Comparison of ENCODE assay signal across 9 cellular contexts in genomic region chr20:33672426-33673114, GRCh38. TPM values are rescaled to one million over a fixed set of nuclear protein-coding genes. Genes with fewer than 3 reads are reported as not detected.
DNase-seq lines count a peak whose midpoint lies in the region; ATAC-seq and TF ChIP-seq lines count a peak whose summit lies in the region.
"Had no signal": no experiment of that assay in that cellular context is flagged by ENCODE, and none has a peak within 500 bp of the region (broad histone marks: within the 10 kb centered on the region; RNA-seq: fewer than 3 reads in every experiment).

No MANE protein-coding gene starts in this region.

- peaks cover 54% of the 10 kb centered on the region for H3K36me3 ChIP-seq in HAP-1 (replicated peaks)
- H3K36me3 ChIP-seq in MG63, result peaks cover 19% of the 10 kb centered on the region

- H3K9me3 Mint-ChIP-seq in activated T-helper 17 cell treated with anti-CD3 and anti-CD28 coated beads, Interleukin-2, amount 50 U/mL, for 72 hours, result no peaks in the 10 kb centered on the region
- H3K9me3 Mint-ChIP-seq in mesothelial cell of epicardium, result no peaks in the 10 kb centered on the region

- H3K27me3 ChIP-seq in HAP-1 (ENCODE audit: low read depth) (no peaks in the 10 kb centered on the region), MG63 (no peaks in the 10 kb centered on the region)

- TF ChIP-seq CTCF in mesothelial cell of epicardium (IDR thresholded peaks at IDR 0.05; ENCODE audit: unreplicated experiment), result no peak
- TF ChIP-seq CTCF in GM20000 (IDR thresholded peaks at IDR 0.05; ENCODE audit: extremely low read depth, missing control alignments), result no peak

- H3K36me3 Mint-ChIP-seq in activated T-helper 17 cell treated with anti-CD3 and anti-CD28 coated beads, Interleukin-2, amount 50 U/mL, for 72 hours (ENCODE audit: low read depth), result peaks cover 12% of the 10 kb centered on the region
- peaks cover 13% of the 10 kb centered on the region for H3K36me3 Mint-ChIP-seq in mesothelial cell of epicardium

- peaks cover 11% of the 10 kb centered on the region for H3K4me1 Mint-ChIP-seq in activated T-helper 17 cell treated with anti-CD3 and anti-CD28 coated beads, Interleukin-2, amount 50 U/mL, for 72 hours
- H3K4me1 Mint-ChIP-seq in mesothelial cell of epicardium, result peaks cover 35% of the 10 kb centered on the region

- H3K4me1 ChIP-seq in HAP-1, result peaks cover 16% of the 10 kb centered on the region

- H3K27ac Mint-ChIP-seq in activated T-helper 17 cell treated with anti-CD3 and anti-CD28 coated beads, Interleukin-2, amount 50 U/mL, for 72 hours, result peak overlapping the region; percentile 64
- H3K27ac Mint-ChIP-seq in mesothelial cell of epicardium, result peak overlapping the region; percentile 85

- no peaks in the 10 kb centered on the region for H3K27me3 Mint-ChIP-seq in activated T-helper 17 cell treated with anti-CD3 and anti-CD28 coated beads, Interleukin-2, amount 50 U/mL, for 72 hours
- no peaks in the 10 kb centered on the region for H3K27me3 Mint-ChIP-seq in mesothelial cell of epicardium (ENCODE audit: low read depth)

- ATAC-seq in activated T-helper 17 cell treated with anti-CD3 and anti-CD28 coated beads, Interleukin-2, amount 50 U/mL, for 72 hours (replicated peaks), result no peak

- peak overlapping the region; percentile 65 for H3K4me3 ChIP-seq in HAP-1
- no peak overlapping the region for H3K4me3 ChIP-seq in MG63

- peak overlapping the region; percentile 77 for H3K4me3 Mint-ChIP-seq in activated T-helper 17 cell treated with anti-CD3 and anti-CD28 coated beads, Interleukin-2, amount 50 U/mL, for 72 hours
- peak overlapping the region; percentile 79 for H3K4me3 Mint-ChIP-seq in mesothelial cell of epicardium

- H3K9me3 ChIP-seq in HAP-1, result no peaks in the 10 kb centered on the region
- no peaks in the 10 kb centered on the region for H3K9me3 ChIP-seq in MG63

- DNase-seq in 8988T (peak; percentile 55), HAP-1 (ENCODE audit: low spot score in 2 of 2) (peak in 1 of 2 experiments; percentile 46), mesothelial cell of epicardium (ENCODE audit: low spot score in 2 of 2, unreplicated experiment in 2 of 2) (no peak), MG63 (no peak), GM20000 (ENCODE audit: low spot score) (no peak), NCI-H187 treated with DMSO at 0.1 percent for 48 hours (lab: John Stamatoyannopoulos, UW) (no peak), AG08396 (ENCODE audit: low spot score) (no peak)

- in situ Hi-C loops in HAP-1 (cut with MboI; ENCODE audit: low sequenced_read_pairs), result no loop called here

RNA-seq across cellular contexts. Expression of gene NECAB3, which starts 1.7 kb away (rescaled TPM):
- 10 to 100 TPM; 20.8 to 26.5 TPM for total RNA-seq in activated T-helper 17 cell treated with anti-CD3 and anti-CD28 coated beads, Interleukin-2, amount 50 U/mL, for 72 hours
- 58.4 to 60.1 TPM (median 58.6 TPM) in 3 replicates for total RNA-seq in mesothelial cell of epicardium
- 4.4 and 17.4 TPM in 2 replicates for total RNA-seq in MG63 (2014; rRNA removed; shearing (Covaris generic); ENCODE audit: low replicate concordance)

RNA-seq across cellular contexts. Expression of gene ACTL10, which starts 5.8 kb away (rescaled TPM):
- total RNA-seq in activated T-helper 17 cell treated with anti-CD3 and anti-CD28 coated beads, Interleukin-2, amount 50 U/mL, for 72 hours, result 1 to 10 TPM; 1.5 to 2.6 TPM
- total RNA-seq in mesothelial cell of epicardium, result 0.63 to 0.86 TPM (median 0.66 TPM) in 3 replicates
- total RNA-seq in MG63 (2014; rRNA removed; shearing (Covaris generic); ENCODE audit: low replicate concordance), result 2.4 and 3.5 TPM in 2 replicates

RNA-seq across cellular contexts. Expression of gene C20orf144, which starts 10.4 kb away (rescaled TPM):
- total RNA-seq in activated T-helper 17 cell treated with anti-CD3 and anti-CD28 coated beads, Interleukin-2, amount 50 U/mL, for 72 hours, result under 1 TPM; 0.26 to 0.41 TPM
- total RNA-seq in mesothelial cell of epicardium, result 0.09 to 0.20 TPM (median 0.11 TPM) in 3 replicates
- not detected in 2 replicates for total RNA-seq in MG63 (2014; rRNA removed; shearing (Covaris generic); ENCODE audit: low replicate concordance)
- total RNA-seq: liver had no signal

RNA-seq across cellular contexts. Expression of gene E2F1, which starts 13.6 kb away (rescaled TPM):
- 10 to 100 TPM; 40.2 to 65.4 TPM for total RNA-seq in activated T-helper 17 cell treated with anti-CD3 and anti-CD28 coated beads, Interleukin-2, amount 50 U/mL, for 72 hours
- total RNA-seq in mesothelial cell of epicardium, result 16.7 to 18.1 TPM (median 16.9 TPM) in 3 replicates
- total RNA-seq in MG63 (2014; rRNA removed; shearing (Covaris generic); ENCODE audit: low replicate concordance), result 52.1 and 57.2 TPM in 2 replicates

RNA-seq across cellular contexts. Expression of gene PXMP4, which starts 47.5 kb away (rescaled TPM):
- total RNA-seq in activated T-helper 17 cell treated with anti-CD3 and anti-CD28 coated beads, Interleukin-2, amount 50 U/mL, for 72 hours, result 1 to 10 TPM; 6.7 to 8.0 TPM
- total RNA-seq in mesothelial cell of epicardium, result 7.0 to 7.5 TPM (median 7.4 TPM) in 3 replicates
- total RNA-seq in MG63 (2014; rRNA removed; shearing (Covaris generic); ENCODE audit: low replicate concordance), result 1.5 and 2.7 TPM in 2 replicates
